Comparison of ENCODE assay signal across 8 cellular contexts in the genomic region with DNA sequence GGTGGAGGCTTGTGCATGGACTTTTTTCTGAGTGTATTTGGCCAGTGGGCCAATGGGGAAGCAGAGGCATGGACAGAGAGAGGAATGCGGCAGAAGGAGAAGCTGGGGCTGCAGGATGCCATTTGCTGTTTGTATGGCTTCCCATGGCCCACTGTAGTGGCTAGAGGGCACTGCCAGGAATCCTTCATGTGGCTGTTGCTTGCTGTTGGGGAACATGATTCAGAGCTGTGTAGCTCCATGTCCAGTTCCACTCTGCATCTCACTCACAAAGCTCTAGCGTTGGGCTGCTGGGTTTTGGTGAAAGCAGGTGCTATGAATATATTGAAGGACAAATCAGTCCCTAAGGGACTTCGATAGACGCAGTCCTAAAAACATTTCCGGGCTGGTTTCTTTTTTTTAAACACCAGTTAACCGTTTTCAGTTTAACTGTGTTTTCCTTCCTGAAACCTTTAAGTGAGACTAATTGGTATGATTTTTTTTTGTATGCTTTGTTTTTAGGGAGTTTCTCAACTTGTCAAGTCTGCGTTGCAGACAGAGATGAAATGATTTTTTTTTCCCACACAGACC. TPM values are rescaled to one million over a fixed set of nuclear protein-coding genes. Genes with fewer than 3 reads are reported as not detected.
DNase-seq lines count a peak whose midpoint lies in the region; ATAC-seq and TF ChIP-seq lines count a peak whose summit lies in the region.

No MANE protein-coding gene starts in this region.

- H3K4me1 Mint-ChIP-seq in activated CD4-positive, alpha-beta T cell treated with anti-CD3 and anti-CD28 coated beads for 36 hours = peaks cover 87% of the 10 kb centered on the region
- H3K4me1 Mint-ChIP-seq in activated naive CD4-positive, alpha-beta T cell treated with anti-CD3 and anti-CD28 coated beads, Interleukin-2, amount 10 ng/mL, durations not matched to agents 7 days and 5 days = peaks cover 100% of the 10 kb centered on the region
- peaks cover 20% of the 10 kb centered on the region for H3K4me1 Mint-ChIP-seq in WTC11

- peak overlapping the region; percentile 37 for H3K4me3 Mint-ChIP-seq in activated CD4-positive, alpha-beta T cell treated with anti-CD3 and anti-CD28 coated beads for 36 hours
- peak overlapping the region; percentile 62 for H3K4me3 Mint-ChIP-seq in activated naive CD4-positive, alpha-beta T cell treated with anti-CD3 and anti-CD28 coated beads, Interleukin-2, amount 10 ng/mL, durations not matched to agents 7 days and 5 days
- no peak overlapping the region for H3K4me3 Mint-ChIP-seq in WTC11

- CTCF ChIA-PET in activated CD4-positive, alpha-beta T cell treated with anti-CD3 and anti-CD28 coated beads for 36 hours (lab: Charles Lee) = interaction anchor here (0.7 to 1.7 kb wide), 21 partner anchors 9 to 106 kb away, joined by 3 to 17 read pairs (median 5); no protein-coding TSS in a partner anchor
- CTCF ChIA-PET in activated naive CD4-positive, alpha-beta T cell treated with anti-CD3 and anti-CD28 coated beads, Interleukin-2, amount 10 ng/mL, durations not matched to agents 7 days and 5 days (lab: Charles Lee) = interaction anchor here (0.8 to 1.7 kb wide), 19 partner anchors 10 to 80 kb away, joined by 3 to 28 read pairs (median 9); a partner anchor contains a TSS
- CTCF ChIA-PET in WTC11 (lab: Charles Lee) = interaction anchor here (0.7 to 1.7 kb wide), 10 partner anchors 10 to 106 kb away, joined by 3 to 16 read pairs (median 6); a partner anchor contains a TSS
- CTCF ChIA-PET in HEK293T (lab: Yijun Ruan, JAX) = interaction anchor here (0.8 to 1.4 kb wide), 5 partner anchors 10 to 80 kb away, joined by 3 to 6 read pairs (median 4); a partner anchor contains a TSS

- peak; percentile 49 for DNase-seq in activated CD4-positive, alpha-beta T cell treated with anti-CD3 and anti-CD28 coated beads for 36 hours
- DNase-seq in activated CD4-positive, alpha-beta T cell treated with anti-CD3 and anti-CD28 coated beads for 4 hours = no peak
- peak; percentile 36 for DNase-seq in activated naive CD4-positive, alpha-beta T cell treated with anti-CD3 and anti-CD28 coated beads, Interleukin-2, amount 10 ng/mL, durations not matched to agents 7 days and 5 days
- peak; percentile 78 for DNase-seq in myocyte (ENCODE audit: low read depth)
- DNase-seq in WTC11 (ENCODE audit: low spot score) = no peak
- no peak for DNase-seq in HEK293T (ENCODE audit: extremely low spot score)
- DNase-seq in DMS53 (lab: John Stamatoyannopoulos, UW) = no peak

- H3K27ac Mint-ChIP-seq in activated CD4-positive, alpha-beta T cell treated with anti-CD3 and anti-CD28 coated beads for 36 hours = peak overlapping the region; percentile 67
- H3K27ac Mint-ChIP-seq in activated naive CD4-positive, alpha-beta T cell treated with anti-CD3 and anti-CD28 coated beads, Interleukin-2, amount 10 ng/mL, durations not matched to agents 7 days and 5 days = peak overlapping the region; percentile 90
- H3K27ac Mint-ChIP-seq in WTC11 = no peak overlapping the region

- H3K27me3 Mint-ChIP-seq in activated CD4-positive, alpha-beta T cell treated with anti-CD3 and anti-CD28 coated beads for 36 hours = no peaks in the 10 kb centered on the region
- no peaks in the 10 kb centered on the region for H3K27me3 Mint-ChIP-seq in activated naive CD4-positive, alpha-beta T cell treated with anti-CD3 and anti-CD28 coated beads, Interleukin-2, amount 10 ng/mL, durations not matched to agents 7 days and 5 days
- no peaks in the 10 kb centered on the region; the same call in 1 of the 2 replicates for H3K27me3 Mint-ChIP-seq in WTC11 (ENCODE audit: low read depth)

- peaks cover 45% of the 10 kb centered on the region for H3K36me3 Mint-ChIP-seq in activated CD4-positive, alpha-beta T cell treated with anti-CD3 and anti-CD28 coated beads for 36 hours (ENCODE audit: low read depth)
- peaks cover 73% of the 10 kb centered on the region for H3K36me3 Mint-ChIP-seq in activated naive CD4-positive, alpha-beta T cell treated with anti-CD3 and anti-CD28 coated beads, Interleukin-2, amount 10 ng/mL, durations not matched to agents 7 days and 5 days
- H3K36me3 Mint-ChIP-seq in WTC11 = no peaks in the 10 kb centered on the region

- intact Hi-C loops in activated CD4-positive, alpha-beta T cell treated with anti-CD3 and anti-CD28 coated beads for 36 hours (cut with DNase I, micrococcal nuclease) = loop anchor here in 1 of 2 experiments (2.0 to 10.0 kb wide), 3 partner anchors 34 to 886 kb away; a partner anchor contains a TSS

- POLR2A ChIA-PET in activated CD4-positive, alpha-beta T cell treated with anti-CD3 and anti-CD28 coated beads for 36 hours (lab: Charles Lee) = interaction anchor here (0.9 to 2.0 kb wide), 7 partner anchors 10 to 70 kb away, joined by 3 to 15 read pairs (median 4); a partner anchor contains a TSS
- POLR2A ChIA-PET in WTC11 (lab: Charles Lee) = interaction anchor here (0.9 kb wide), 1 partner anchor 74 kb away, joined by 3 read pairs; no protein-coding TSS in a partner anchor
- POLR2A ChIA-PET in HEK293T (lab: Yijun Ruan, JAX) = interaction anchor here (0.7 to 1.1 kb wide), 3 partner anchors 10 to 75 kb away, joined by 3 to 5 read pairs (median 3); a partner anchor contains a TSS

- no peak for TF ChIP-seq CTCF in WTC11 (IDR thresholded peaks at IDR 0.05)

- ATAC-seq in activated CD4-positive, alpha-beta T cell treated with anti-CD3 and anti-CD28 coated beads for 36 hours = peak; percentile 16
- ATAC-seq in HG03108 (IDR thresholded peaks at IDR 0.05; ENCODE audit: unreplicated experiment) (peak; percentile 51), WTC11 (no peak)

- H3K9me3 Mint-ChIP-seq in activated CD4-positive, alpha-beta T cell treated with anti-CD3 and anti-CD28 coated beads for 36 hours (ENCODE audit: low read depth) = no peaks in the 10 kb centered on the region
- H3K9me3 Mint-ChIP-seq in activated naive CD4-positive, alpha-beta T cell treated with anti-CD3 and anti-CD28 coated beads, Interleukin-2, amount 10 ng/mL, durations not matched to agents 7 days and 5 days = no peaks in the 10 kb centered on the region
- H3K9me3 Mint-ChIP-seq in WTC11 = no peaks in the 10 kb centered on the region

TF ChIP-seq in WTC11, 78 proteins besides CTCF, POLR2A, EP300 and RAD21:
- TF ChIP-seq SP1 (CRISPR knock-in tag; conservative IDR thresholded peaks at IDR 0.05) (no peak), PRRX2 (CRISPR knock-in tag; IDR thresholded peaks at IDR 0.05) (no peak), NR1H2 (CRISPR knock-in tag; IDR thresholded peaks at IDR 0.05) (no peak), NFATC4 (CRISPR knock-in tag; IDR thresholded peaks at IDR 0.05) (no peak), RELA (CRISPR knock-in tag; IDR thresholded peaks at IDR 0.05; ENCODE audit: borderline replicate concordance) (no peak), ZNF232 (CRISPR knock-in tag; IDR thresholded peaks at IDR 0.05) (no peak)
- TF ChIP-seq, protein P1, sequence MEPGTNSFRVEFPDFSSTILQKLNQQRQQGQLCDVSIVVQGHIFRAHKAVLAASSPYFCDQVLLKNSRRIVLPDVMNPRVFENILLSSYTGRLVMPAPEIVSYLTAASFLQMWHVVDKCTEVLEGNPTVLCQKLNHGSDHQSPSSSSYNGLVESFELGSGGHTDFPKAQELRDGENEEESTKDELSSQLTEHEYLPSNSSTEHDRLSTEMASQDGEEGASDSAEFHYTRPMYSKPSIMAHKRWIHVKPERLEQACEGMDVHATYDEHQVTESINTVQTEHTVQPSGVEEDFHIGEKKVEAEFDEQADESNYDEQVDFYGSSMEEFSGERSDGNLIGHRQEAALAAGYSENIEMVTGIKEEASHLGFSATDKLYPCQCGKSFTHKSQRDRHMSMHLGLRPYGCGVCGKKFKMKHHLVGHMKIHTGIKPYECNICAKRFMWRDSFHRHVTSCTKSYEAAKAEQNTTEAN (CRISPR knock-in tag; IDR thresholded peaks at IDR 0.05) = no peak
- TF ChIP-seq, protein P2, sequence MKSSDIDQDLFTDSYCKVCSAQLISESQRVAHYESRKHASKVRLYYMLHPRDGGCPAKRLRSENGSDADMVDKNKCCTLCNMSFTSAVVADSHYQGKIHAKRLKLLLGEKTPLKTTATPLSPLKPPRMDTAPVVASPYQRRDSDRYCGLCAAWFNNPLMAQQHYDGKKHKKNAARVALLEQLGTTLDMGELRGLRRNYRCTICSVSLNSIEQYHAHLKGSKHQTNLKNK (CRISPR knock-in tag; IDR thresholded peaks at IDR 0.05) = no peak

TF ChIP-seq in HEK293T, 16 proteins besides CTCF, POLR2A, EP300 and RAD21:
- no peak for TF ChIP-seq FOXA1 (IDR thresholded peaks at IDR 0.05)
- no peak for TF ChIP-seq FOXM1 (IDR thresholded peaks at IDR 0.05; ENCODE audit: borderline replicate concordance)
- no peak for TF ChIP-seq SP1 (IDR thresholded peaks at IDR 0.05)
- TF ChIP-seq HDGF (IDR thresholded peaks at IDR 0.05; ENCODE audit: borderline replicate concordance) = no peak
TF ChIP-seq in HEK293T: peak in this region for 0.

RNA-seq across cellular contexts. Expression of a gene that starts 51.3 kb away (rescaled TPM):
- total RNA-seq in activated CD4-positive, alpha-beta T cell treated with anti-CD3 and anti-CD28 coated beads for 36 hours = 1 to 10 TPM; 3.7 to 4.9 TPM
- total RNA-seq in myocyte (4.8 and 13.4 TPM in 2 replicates), WTC11 (2021) (3.6 to 4.9 TPM (median 4.4 TPM) in 3 replicates)
- 13.1 TPM for polyA plus RNA-seq in myocyte (2012)

Comparison
In these comparisons a context has a peak if more than half of its experiments do, and no peak if none do; other contexts are left out.
1. DNase-seq: peak in activated CD4-positive, alpha-beta T cell treated with anti-CD3 and anti-CD28 coated beads for 36 hours (single experiment), activated naive CD4-positive, alpha-beta T cell treated with anti-CD3 and anti-CD28 coated beads, Interleukin-2, amount 10 ng/mL, durations not matched to agents 7 days and 5 days (single experiment) and myocyte (single experiment); none in activated CD4-positive, alpha-beta T cell treated with anti-CD3 and anti-CD28 coated beads for 4 hours (0 of 2), WTC11 (single experiment), HEK293T (single experiment) and DMS53 (single experiment).